ENCODE assay signal across 8 cellular contexts in genomic region chr1:21149862-21150432, GRCh38. TPM values are rescaled to one million over a fixed set of nuclear protein-coding genes. Genes with fewer than 3 reads are reported as not detected.
DNase-seq lines count a peak whose midpoint lies in the region; ATAC-seq and TF ChIP-seq lines count a peak whose summit lies in the region.

No MANE protein-coding gene starts in this region.

- ATAC-seq in GM18861 (IDR thresholded peaks at IDR 0.05; ENCODE audit: unreplicated experiment), result no peak

- peak; percentile 98 for DNase-seq in EL
- peak; percentile 52 to 79 for DNase-seq in SW 1271 (lab: John Stamatoyannopoulos, UW)
- DNase-seq in glutamatergic neuron, result no peak
- DNase-seq in progenitor cell of endocrine pancreas (ENCODE audit: low spot score, unreplicated experiment), result no peak
- DNase-seq in activated CD4-positive, CD25-positive, alpha-beta regulatory T cell treated with anti-CD3 and anti-CD28 coated beads, Interleukin-2, amount 50 U/mL, for 72 hours, result no peak
- DNase-seq in NCI-H1105 (lab: John Stamatoyannopoulos, UW), result no peak
- DNase-seq in NCI-H187 (lab: John Stamatoyannopoulos, UW), result no peak

- H3K4me3 Mint-ChIP-seq in glutamatergic neuron (ENCODE audit: unreplicated experiment) (no peak overlapping the region), progenitor cell of endocrine pancreas (ENCODE audit: low read depth) (no peak overlapping the region)

- no peaks in the 10 kb centered on the region for H3K36me3 Mint-ChIP-seq in glutamatergic neuron (ENCODE audit: unreplicated experiment)
- H3K36me3 Mint-ChIP-seq in progenitor cell of endocrine pancreas (ENCODE audit: insufficient read depth), result peaks cover 3% of the 10 kb centered on the region

- H3K4me1 Mint-ChIP-seq in glutamatergic neuron (ENCODE audit: low read depth, unreplicated experiment) (peaks cover 10% of the 10 kb centered on the region), progenitor cell of endocrine pancreas (ENCODE audit: low read depth) (peaks cover 4% of the 10 kb centered on the region)

- H3K9me3 Mint-ChIP-seq in glutamatergic neuron (ENCODE audit: unreplicated experiment), result no peaks in the 10 kb centered on the region
- H3K9me3 Mint-ChIP-seq in progenitor cell of endocrine pancreas (ENCODE audit: low read depth), result no peaks in the 10 kb centered on the region

- H3K27me3 Mint-ChIP-seq in glutamatergic neuron (ENCODE audit: unreplicated experiment) (peaks cover 1% of the 10 kb centered on the region), progenitor cell of endocrine pancreas (no peaks in the 10 kb centered on the region)

- TF ChIP-seq CTCF in glutamatergic neuron (IDR thresholded peaks at IDR 0.05; ENCODE audit: partially characterized antibody, unreplicated experiment) (no peak), progenitor cell of endocrine pancreas (IDR thresholded peaks at IDR 0.05; ENCODE audit: unreplicated experiment) (no peak)

- H3K27ac Mint-ChIP-seq in glutamatergic neuron (ENCODE audit: unreplicated experiment), result peak overlapping the region; percentile 62
- H3K27ac Mint-ChIP-seq in progenitor cell of endocrine pancreas, result peak overlapping the region; percentile 29

RNA-seq across cellular contexts. Expression of gene EIF4G3, which starts 26.8 kb away (rescaled TPM):
- total RNA-seq in glutamatergic neuron (ENCODE audit: unreplicated experiment) (100 TPM), progenitor cell of endocrine pancreas (92.0 and 97.4 TPM in 2 replicates)

Comparison
In these comparisons a context has a peak if more than half of its experiments do, and no peak if none do; other contexts are left out.
1. DNase-seq: peak in EL (single experiment) and SW 1271 (2 of 2); none in glutamatergic neuron (single experiment), progenitor cell of endocrine pancreas (single experiment), activated CD4-positive, CD25-positive, alpha-beta regulatory T cell treated with anti-CD3 and anti-CD28 coated beads, Interleukin-2, amount 50 U/mL, for 72 hours (single experiment), NCI-H1105 (single experiment) and NCI-H187 (0 of 2).